Comparison of ENCODE assay signal across 8 cellular contexts in genomic region chr19:2949939-2950285, GRCh38. TPM values are rescaled to one million over a fixed set of nuclear protein-coding genes. Genes with fewer than 3 reads are reported as not detected.
A peak's percentile ranks its signal among the peaks of the same experiment; 100 is the strongest.
DNase-seq lines count a peak whose midpoint lies in the region; ATAC-seq and TF ChIP-seq lines count a peak whose summit lies in the region.

No MANE protein-coding gene starts in this region.

- ATAC-seq in GM21786 (IDR thresholded peaks at IDR 0.05; ENCODE audit: unreplicated experiment) = no peak

- no peaks in the 10 kb centered on the region for H3K9me2 ChIP-seq in hepatocyte (replicated peaks; ENCODE audit: insufficient read depth)

- no peak for TF ChIP-seq CTCF in hepatocyte (IDR thresholded peaks at IDR 0.05; ENCODE audit: poor library complexity)

- peak overlapping the region; percentile 96 for H3K4me3 Mint-ChIP-seq in activated CD4-positive, alpha-beta T cell treated with anti-CD3 and anti-CD28 coated beads, Interleukin-2, amount 10 ng/mL, durations not matched to agents 24 days and 14 days
- peak overlapping the region; percentile 98 for H3K4me3 Mint-ChIP-seq in activated naive CD8-positive, alpha-beta T cell treated with anti-CD3 and anti-CD28 coated beads for 36 hours

- peak overlapping the region; percentile 80 for H3K4me2 ChIP-seq in hepatocyte
- peak overlapping the region; percentile 92 for H3K4me2 ChIP-seq in skeletal muscle satellite cell (ENCODE audit: low read length)

- H2AFZ ChIP-seq in hepatocyte = peak overlapping the region; percentile 18

- H3K9ac ChIP-seq in skeletal muscle satellite cell (ENCODE audit: low read depth, low read length) = peak overlapping the region; percentile 97

- peak overlapping the region; percentile 92 for H3K27ac ChIP-seq in hepatocyte

- no peaks in the 10 kb centered on the region for H3K9me3 Mint-ChIP-seq in activated CD4-positive, alpha-beta T cell treated with anti-CD3 and anti-CD28 coated beads, Interleukin-2, amount 10 ng/mL, durations not matched to agents 24 days and 14 days
- H3K9me3 Mint-ChIP-seq in activated naive CD8-positive, alpha-beta T cell treated with anti-CD3 and anti-CD28 coated beads for 36 hours = no peaks in the 10 kb centered on the region

- H3K4me1 Mint-ChIP-seq in activated CD4-positive, alpha-beta T cell treated with anti-CD3 and anti-CD28 coated beads, Interleukin-2, amount 10 ng/mL, durations not matched to agents 24 days and 14 days = peaks cover 12% of the 10 kb centered on the region
- H3K4me1 Mint-ChIP-seq in activated naive CD8-positive, alpha-beta T cell treated with anti-CD3 and anti-CD28 coated beads for 36 hours = peaks cover 14% of the 10 kb centered on the region

- no peak for DNase-seq in activated CD4-positive, alpha-beta T cell treated with anti-CD3 and anti-CD28 coated beads, Interleukin-2, amount 10 ng/mL, durations not matched to agents 24 days and 14 days
- no peak for DNase-seq in activated CD4-positive, alpha-beta T cell treated with anti-CD3 and anti-CD28 coated beads, Interleukin-2, amount 50 U/mL, for 48 hours
- DNase-seq in activated naive CD8-positive, alpha-beta T cell treated with anti-CD3 and anti-CD28 coated beads for 36 hours = no peak
- DNase-seq in hepatocyte (ENCODE audit: low spot score) = peak; percentile 75
- no peak for DNase-seq in NK-92 treated with Interleukin-12 subunit alpha and Interleukin-12 subunit beta, amount 100 ng/mL, for 24 hours (lab: John Stamatoyannopoulos, UW)

- peak overlapping the region; percentile 37 for H3K4me3 ChIP-seq in hepatocyte
- H3K4me3 ChIP-seq in skeletal muscle satellite cell (ENCODE audit: low read length) = peak overlapping the region; percentile 96

- H3K27ac Mint-ChIP-seq in activated CD4-positive, alpha-beta T cell treated with anti-CD3 and anti-CD28 coated beads, Interleukin-2, amount 10 ng/mL, durations not matched to agents 24 days and 14 days = peak overlapping the region; percentile 95
- H3K27ac Mint-ChIP-seq in activated naive CD8-positive, alpha-beta T cell treated with anti-CD3 and anti-CD28 coated beads for 36 hours = peak overlapping the region; percentile 98

- no peaks in the 10 kb centered on the region for H3K27me3 Mint-ChIP-seq in activated CD4-positive, alpha-beta T cell treated with anti-CD3 and anti-CD28 coated beads, Interleukin-2, amount 10 ng/mL, durations not matched to agents 24 days and 14 days
- no peaks in the 10 kb centered on the region for H3K27me3 Mint-ChIP-seq in activated naive CD8-positive, alpha-beta T cell treated with anti-CD3 and anti-CD28 coated beads for 36 hours

- H3K4me1 ChIP-seq in hepatocyte (ENCODE audit: insufficient read depth) (peaks cover 3% of the 10 kb centered on the region), skeletal muscle satellite cell (ENCODE audit: control insufficient read depth, insufficient read depth, low read length) (peaks cover 8% of the 10 kb centered on the region)

- H3K9me3 ChIP-seq in hepatocyte (ENCODE audit: low read depth) = no peaks in the 10 kb centered on the region
- H3K9me3 ChIP-seq in skeletal muscle satellite cell (replicated peaks; ENCODE audit: low read length) = no peaks in the 10 kb centered on the region

- H4K20me1 ChIP-seq in hepatocyte (ENCODE audit: insufficient read depth, poor library complexity, severe bottlenecking) = no peaks in the 10 kb centered on the region

- H3K36me3 Mint-ChIP-seq in activated CD4-positive, alpha-beta T cell treated with anti-CD3 and anti-CD28 coated beads, Interleukin-2, amount 10 ng/mL, durations not matched to agents 24 days and 14 days (ENCODE audit: low read depth) = peaks cover 10% of the 10 kb centered on the region
- H3K36me3 Mint-ChIP-seq in activated naive CD8-positive, alpha-beta T cell treated with anti-CD3 and anti-CD28 coated beads for 36 hours = peaks cover 9% of the 10 kb centered on the region

- peaks cover 14% of the 10 kb centered on the region for H3K79me2 ChIP-seq in hepatocyte

- no peak for TF ChIP-seq EP300 in Ishikawa (IDR thresholded peaks at IDR 0.05; ENCODE audit: borderline replicate concordance)

- TF ChIP-seq RAD21 in Ishikawa (IDR thresholded peaks at IDR 0.05; ENCODE audit: low read depth) = no peak

- H3K36me3 ChIP-seq in hepatocyte (replicated peaks; ENCODE audit: insufficient read depth, low read depth) (no peaks in the 10 kb centered on the region), skeletal muscle satellite cell (ENCODE audit: insufficient read depth, low read length) (no peaks in the 10 kb centered on the region)

- intact Hi-C loops in activated CD4-positive, alpha-beta T cell treated with anti-CD3 and anti-CD28 coated beads, Interleukin-2, amount 10 ng/mL, durations not matched to agents 24 days and 14 days (cut with micrococcal nuclease) = loop anchor here (1.0 to 10.0 kb wide), 3 partner anchors 63 to 235 kb away; partner anchors contain the start of gene NCLN

- H3K27me3 ChIP-seq in hepatocyte = no peaks in the 10 kb centered on the region
- H3K27me3 ChIP-seq in skeletal muscle satellite cell (ENCODE audit: control insufficient read depth, insufficient read depth, low read length) = no peaks in the 10 kb centered on the region

- under 1% methylated on average over 11 of the region's 11 CpGs for WGBS in hepatocyte (ENCODE audit: low lambda C conversion rate, missing lambda C conversion rate)

TF ChIP-seq in Ishikawa, 13 proteins besides CTCF, POLR2A, EP300 and RAD21:
- no peak for TF ChIP-seq MAX (IDR thresholded peaks at IDR 0.05)
- 0 out of 2 replicates have a peak, but pooled peaks have one; percentile 5 for TF ChIP-seq ZBTB7A (IDR thresholded peaks at IDR 0.05; ENCODE audit: low read depth)

RNA-seq across cellular contexts. Expression of gene ZNF77, which starts 5.1 kb away (rescaled TPM):
- total RNA-seq in activated CD4-positive, alpha-beta T cell treated with anti-CD3 and anti-CD28 coated beads, Interleukin-2, amount 10 ng/mL, durations not matched to agents 24 days and 14 days = 4.8 and 5.8 TPM in 2 replicates
- total RNA-seq in activated naive CD8-positive, alpha-beta T cell treated with anti-CD3 and anti-CD28 coated beads for 36 hours = 1 to 10 TPM; 3.4 to 3.5 TPM
- total RNA-seq in hepatocyte = 3.3 and 3.4 TPM in 2 replicates
- 1.8 and 2.2 TPM in 2 replicates for polyA plus RNA-seq in hepatocyte
- 3.1 and 5.1 TPM in 2 replicates for total RNA-seq in skeletal muscle satellite cell (2012; rRNA removed)

RNA-seq across cellular contexts. Expression of gene TLE6, which starts 27.5 kb away (rescaled TPM):
- total RNA-seq in activated CD4-positive, alpha-beta T cell treated with anti-CD3 and anti-CD28 coated beads, Interleukin-2, amount 10 ng/mL, durations not matched to agents 24 days and 14 days = 1.1 and 1.3 TPM in 2 replicates
- total RNA-seq in activated naive CD8-positive, alpha-beta T cell treated with anti-CD3 and anti-CD28 coated beads for 36 hours = 1 to 10 TPM; 2.4 to 3.2 TPM
- 1.2 and 4.7 TPM in 2 replicates for total RNA-seq in hepatocyte
- polyA plus RNA-seq in hepatocyte = 1.2 and 3.9 TPM in 2 replicates
- 0.44 and 0.76 TPM in 2 replicates for total RNA-seq in skeletal muscle satellite cell (2012; rRNA removed)

RNA-seq across cellular contexts. Expression of gene ZNF57, which starts 49.2 kb away (rescaled TPM):
- 2.6 and 2.8 TPM in 2 replicates for total RNA-seq in activated CD4-positive, alpha-beta T cell treated with anti-CD3 and anti-CD28 coated beads, Interleukin-2, amount 10 ng/mL, durations not matched to agents 24 days and 14 days
- 1 to 10 TPM; 4.2 to 5.3 TPM for total RNA-seq in activated naive CD8-positive, alpha-beta T cell treated with anti-CD3 and anti-CD28 coated beads for 36 hours
- total RNA-seq in hepatocyte = 8.4 and 10.0 TPM in 2 replicates
- 12.8 and 13.2 TPM in 2 replicates for polyA plus RNA-seq in hepatocyte
- 5.0 and 5.1 TPM in 2 replicates for total RNA-seq in skeletal muscle satellite cell (2012; rRNA removed)
